In genomic region chr1:3796215-3797193, GRCh38 we compare ENCODE assay signal across 1 cellular context.
TF ChIP-seq lines count a peak whose summit lies in the region.

TSS of gene LRRC47 (minus strand) at chr1:3796498. CDS start at chr1:3796476, 22 bp downstream.

TF ChIP-seq in GM23338, 12 proteins besides CTCF, POLR2A, EP300 and RAD21 (continued from another document):
- no peak for TF ChIP-seq REST (IDR thresholded peaks at IDR 0.05; ENCODE audit: unreplicated experiment)
- TF ChIP-seq EZH2phosphoT487 (IDR thresholded peaks at IDR 0.05; ENCODE audit: unreplicated experiment): no peak
- peak; percentile 69; the same call in 1 of the 2 replicates for TF ChIP-seq POLR2AphosphoS5 (IDR thresholded peaks at IDR 0.05; ENCODE audit: low read depth)
- no peak for TF ChIP-seq NANOG (IDR thresholded peaks at IDR 0.05; ENCODE audit: borderline replicate concordance)
- no peak for TF ChIP-seq JUNB (IDR thresholded peaks at IDR 0.05; ENCODE audit: unreplicated experiment)
- no peak for TF ChIP-seq ZNF331 (CRISPR knock-in tag; IDR thresholded peaks at IDR 0.05; ENCODE audit: low read depth)
- TF ChIP-seq CREB1 (CRISPR knock-in tag; IDR thresholded peaks at IDR 0.05; ENCODE audit: low read depth): peak; percentile 79
